17 cellular contexts compared by ENCODE assay signal in the genomic region with DNA sequence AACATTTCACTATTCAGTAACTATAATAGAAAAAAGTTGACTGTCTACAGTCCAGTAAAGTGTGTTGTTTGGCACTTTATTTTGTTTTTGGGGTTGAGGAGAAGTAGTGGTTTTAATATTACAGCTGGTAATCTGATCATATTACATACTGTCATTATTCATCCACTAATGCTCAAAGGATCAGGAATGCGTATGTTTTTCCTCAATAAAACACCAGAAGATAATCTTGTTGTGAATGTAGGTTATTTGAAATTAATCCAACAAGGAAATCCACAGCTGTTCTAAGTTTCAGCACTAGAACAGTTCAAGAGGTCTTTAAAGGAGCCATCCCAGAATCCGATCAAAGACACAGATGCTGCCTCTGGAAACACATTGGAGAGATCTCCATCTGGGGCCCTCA.
DNase-seq lines count a peak whose midpoint lies in the region; TF ChIP-seq lines count a peak whose summit lies in the region.
"Had no signal": no experiment of that assay in that cellular context is flagged by ENCODE, and none has a peak within 500 bp of the region (broad histone marks: within the 10 kb centered on the region; RNA-seq: fewer than 3 reads in every experiment).

No MANE protein-coding gene starts in this region.

- POLR2A ChIA-PET in A673 (lab: Charles Lee; ENCODE audit: low non-redundant PET), result no interaction called here

- no peaks in the 10 kb centered on the region for H3K79me2 ChIP-seq in fibroblast of lung (ENCODE audit: control insufficient read depth, insufficient read depth, low read length)

- H3K4me3 ChIP-seq in A673 (ENCODE audit: low read depth, low read length, poor library complexity, severe bottlenecking) (no peak overlapping the region), fibroblast of lung (replicated peaks in 1 of 4; ENCODE audit: control extremely low read depth in 1 of 4, insufficient read depth in 1 of 4, low read depth in 3 of 4, low read length in 4 of 4) (no peak overlapping the region), H7 (ENCODE audit: insufficient read depth, low read depth, low read length) (no peak overlapping the region)

- H3K4me3 Mint-ChIP-seq in activated T-helper 1 cell treated with anti-CD3 and anti-CD28 coated beads, Interleukin-12 subunit alpha, Interleukin-12 subunit beta, Interleukin-2, Interleukin-4 antibody, amounts not matched to agents 30 ng/mL and 10 ng/mL and 1 ng/mL, durations not matched to agents 14 hours and 24 hours and 36 hours, result no peak overlapping the region
- H3K4me3 Mint-ChIP-seq: CD14-positive monocyte had no signal

- no peaks in the 10 kb centered on the region for H3K27me3 Mint-ChIP-seq in activated T-helper 1 cell treated with anti-CD3 and anti-CD28 coated beads, Interleukin-12 subunit alpha, Interleukin-12 subunit beta, Interleukin-2, Interleukin-4 antibody, amounts not matched to agents 30 ng/mL and 10 ng/mL and 1 ng/mL, durations not matched to agents 14 hours and 24 hours and 36 hours (ENCODE audit: insufficient read depth)

- DNase-seq in A673 (ENCODE audit: low spot score) (peak; percentile 33), M059J (ENCODE audit: low read depth) (peak; percentile 48), fibroblast of lung (ENCODE audit: low read depth in 2 of 2) (peak; percentile 50 to 66), H7 (no peak), KG1 (lab: John Stamatoyannopoulos, UW) (no peak), cardiac septum (ENCODE audit: low spot score) (no peak)
- DNase-seq in activated T-helper 1 cell treated with anti-CD3 and anti-CD28 coated beads, Interleukin-12 subunit alpha, Interleukin-12 subunit beta, Interleukin-2, Interleukin-4 antibody, amounts not matched to agents 30 ng/mL and 10 ng/mL and 1 ng/mL, durations not matched to agents 14 hours and 24 hours and 36 hours (ENCODE audit: low spot score), result no peak
- DNase-seq: COR-L47, DMS79 treated with DMSO at 0.1 percent for 48 hours, MM.1S, NCI-H1436, NCI-H2029 treated with DMSO at 0.1 percent for 48 hours, Right ventricle myocardium superior had no signal

- no peak overlapping the region for H3K27ac ChIP-seq in A673 (ENCODE audit: low read depth, low read length, poor library complexity, severe bottlenecking)
- no peak overlapping the region for H3K27ac ChIP-seq in fibroblast of lung (ENCODE audit: insufficient read depth, low read length)
- H3K27ac ChIP-seq: HL-60, KMS-11 had no signal

- no peaks in the 10 kb centered on the region for H3K27me3 ChIP-seq in A673 (replicated peaks; ENCODE audit: insufficient read depth, low read depth, low read length, poor library complexity)
- H3K27me3 ChIP-seq in fibroblast of lung (ENCODE audit: control insufficient read depth, insufficient read depth, low read length), result no peaks in the 10 kb centered on the region
- H3K27me3 ChIP-seq in H7 (ENCODE audit: control insufficient read depth, insufficient read depth, low read length), result no peaks in the 10 kb centered on the region

- no peak overlapping the region for H2AFZ ChIP-seq in fibroblast of lung (ENCODE audit: low read length)

- no peaks in the 10 kb centered on the region for H3K36me3 ChIP-seq in A673 (ENCODE audit: insufficient read depth, low read length, poor library complexity, severe bottlenecking)
- H3K36me3 ChIP-seq in fibroblast of lung (ENCODE audit: control insufficient read depth, insufficient read depth, low read length), result no peaks in the 10 kb centered on the region
- H3K36me3 ChIP-seq in H7 (replicated peaks; ENCODE audit: control insufficient read depth, insufficient read depth, low read length), result no peaks in the 10 kb centered on the region

- H4K20me1 ChIP-seq in fibroblast of lung (ENCODE audit: control insufficient read depth, extremely low read depth, insufficient read depth, low read length), result no peaks in the 10 kb centered on the region

- H3K9me3 ChIP-seq in A673 (ENCODE audit: low read depth, low read length, poor library complexity, severe bottlenecking) (no peaks in the 10 kb centered on the region), fibroblast of lung (ENCODE audit: control insufficient read depth, insufficient read depth, low read depth, low read length) (no peaks in the 10 kb centered on the region)

- no peak overlapping the region for H3K4me2 ChIP-seq in fibroblast of lung (ENCODE audit: extremely low read depth, insufficient read depth, low read length)
- H3K4me2 ChIP-seq: KMS-11 had no signal

- CTCF ChIA-PET in A673 (lab: Charles Lee), result no interaction called here

- BruUV-seq in A673 (replicated peaks; lab: Mats Ljungman, UMichigan), result no TSS peak

- intact Hi-C loops in A673 (cut with micrococcal nuclease; ENCODE audit: unreplicated experiment), result no loop called here
- intact Hi-C loops in activated T-helper 1 cell treated with anti-CD3 and anti-CD28 coated beads, Interleukin-12 subunit alpha, Interleukin-12 subunit beta, Interleukin-2, Interleukin-4 antibody, amounts not matched to agents 30 ng/mL and 10 ng/mL and 1 ng/mL, durations not matched to agents 14 hours and 24 hours and 36 hours (cut with micrococcal nuclease), result no loop called here
- intact Hi-C loops in cardiac septum (cut with DNase I), result no loop called here

- no peaks in the 10 kb centered on the region for H3K4me1 Mint-ChIP-seq in activated T-helper 1 cell treated with anti-CD3 and anti-CD28 coated beads, Interleukin-12 subunit alpha, Interleukin-12 subunit beta, Interleukin-2, Interleukin-4 antibody, amounts not matched to agents 30 ng/mL and 10 ng/mL and 1 ng/mL, durations not matched to agents 14 hours and 24 hours and 36 hours (ENCODE audit: low read depth)
- H3K4me1 Mint-ChIP-seq: CD14-positive monocyte had no signal

- no peak overlapping the region for H3K27ac Mint-ChIP-seq in activated T-helper 1 cell treated with anti-CD3 and anti-CD28 coated beads, Interleukin-12 subunit alpha, Interleukin-12 subunit beta, Interleukin-2, Interleukin-4 antibody, amounts not matched to agents 30 ng/mL and 10 ng/mL and 1 ng/mL, durations not matched to agents 14 hours and 24 hours and 36 hours
- H3K27ac Mint-ChIP-seq: CD14-positive monocyte had no signal

- no peak overlapping the region for H3K9ac ChIP-seq in fibroblast of lung (ENCODE audit: insufficient read depth, low read length)
- H3K9ac ChIP-seq: KMS-11 had no signal

- H3K4me1 ChIP-seq in A673 (ENCODE audit: insufficient read depth, low read length, poor library complexity, severe bottlenecking) (peaks cover 10% of the 10 kb centered on the region), fibroblast of lung (ENCODE audit: control insufficient read depth, extremely low read depth, insufficient read depth, low read length) (no peaks in the 10 kb centered on the region)

- TF ChIP-seq CTCF in A673 (conservative IDR thresholded peaks at IDR 0.05; ENCODE audit: low read depth, low read length) (no peak), fibroblast of lung (conservative IDR thresholded peaks at IDR 0.05 in 1 of 2, IDR thresholded peaks at IDR 0.05 in 1 of 2; ENCODE audit: low read depth in 1 of 2, low read length in 2 of 2) (no peak)

- no peaks in the 10 kb centered on the region for H3K36me3 Mint-ChIP-seq in activated T-helper 1 cell treated with anti-CD3 and anti-CD28 coated beads, Interleukin-12 subunit alpha, Interleukin-12 subunit beta, Interleukin-2, Interleukin-4 antibody, amounts not matched to agents 30 ng/mL and 10 ng/mL and 1 ng/mL, durations not matched to agents 14 hours and 24 hours and 36 hours (ENCODE audit: low read depth)
- H3K36me3 Mint-ChIP-seq: CD14-positive monocyte had no signal

- H3K9me3 Mint-ChIP-seq in activated T-helper 1 cell treated with anti-CD3 and anti-CD28 coated beads, Interleukin-12 subunit alpha, Interleukin-12 subunit beta, Interleukin-2, Interleukin-4 antibody, amounts not matched to agents 30 ng/mL and 10 ng/mL and 1 ng/mL, durations not matched to agents 14 hours and 24 hours and 36 hours, result no peaks in the 10 kb centered on the region

TF ChIP-seq in PFSK-1, 5 proteins besides CTCF, POLR2A, EP300 and RAD21:
- TF ChIP-seq SIN3A (IDR thresholded peaks at IDR 0.05; ENCODE audit: borderline replicate concordance, insufficient read depth, low read length), result no peak
- TF ChIP-seq, protein P1, sequence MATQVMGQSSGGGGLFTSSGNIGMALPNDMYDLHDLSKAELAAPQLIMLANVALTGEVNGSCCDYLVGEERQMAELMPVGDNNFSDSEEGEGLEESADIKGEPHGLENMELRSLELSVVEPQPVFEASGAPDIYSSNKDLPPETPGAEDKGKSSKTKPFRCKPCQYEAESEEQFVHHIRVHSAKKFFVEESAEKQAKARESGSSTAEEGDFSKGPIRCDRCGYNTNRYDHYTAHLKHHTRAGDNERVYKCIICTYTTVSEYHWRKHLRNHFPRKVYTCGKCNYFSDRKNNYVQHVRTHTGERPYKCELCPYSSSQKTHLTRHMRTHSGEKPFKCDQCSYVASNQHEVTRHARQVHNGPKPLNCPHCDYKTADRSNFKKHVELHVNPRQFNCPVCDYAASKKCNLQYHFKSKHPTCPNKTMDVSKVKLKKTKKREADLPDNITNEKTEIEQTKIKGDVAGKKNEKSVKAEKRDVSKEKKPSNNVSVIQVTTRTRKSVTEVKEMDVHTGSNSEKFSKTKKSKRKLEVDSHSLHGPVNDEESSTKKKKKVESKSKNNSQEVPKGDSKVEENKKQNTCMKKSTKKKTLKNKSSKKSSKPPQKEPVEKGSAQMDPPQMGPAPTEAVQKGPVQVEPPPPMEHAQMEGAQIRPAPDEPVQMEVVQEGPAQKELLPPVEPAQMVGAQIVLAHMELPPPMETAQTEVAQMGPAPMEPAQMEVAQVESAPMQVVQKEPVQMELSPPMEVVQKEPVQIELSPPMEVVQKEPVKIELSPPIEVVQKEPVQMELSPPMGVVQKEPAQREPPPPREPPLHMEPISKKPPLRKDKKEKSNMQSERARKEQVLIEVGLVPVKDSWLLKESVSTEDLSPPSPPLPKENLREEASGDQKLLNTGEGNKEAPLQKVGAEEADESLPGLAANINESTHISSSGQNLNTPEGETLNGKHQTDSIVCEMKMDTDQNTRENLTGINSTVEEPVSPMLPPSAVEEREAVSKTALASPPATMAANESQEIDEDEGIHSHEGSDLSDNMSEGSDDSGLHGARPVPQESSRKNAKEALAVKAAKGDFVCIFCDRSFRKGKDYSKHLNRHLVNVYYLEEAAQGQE (IDR thresholded peaks at IDR 0.05; ENCODE audit: insufficient read depth in 1 of 2, low read depth in 2 of 2, low read length in 2 of 2), result peak; percentile 22 to 82; a peak in 2 of 4 replicates
TF ChIP-seq in PFSK-1: peak in this region for 1.

Comparison
In these comparisons a context has a peak if more than half of its experiments do, and no peak if none do; other contexts are left out.
1. DNase-seq: peak in A673 (single experiment), M059J (single experiment) and fibroblast of lung (2 of 2); none in activated T-helper 1 cell treated with anti-CD3 and anti-CD28 coated beads, Interleukin-12 subunit alpha, Interleukin-12 subunit beta, Interleukin-2, Interleukin-4 antibody, amounts not matched to agents 30 ng/mL and 10 ng/mL and 1 ng/mL, durations not matched to agents 14 hours and 24 hours and 36 hours (single experiment), H7 (single experiment), KG1 (single experiment) and cardiac septum (single experiment).